Comparison of ENCODE assay signal across 9 cellular contexts in the genomic region with DNA sequence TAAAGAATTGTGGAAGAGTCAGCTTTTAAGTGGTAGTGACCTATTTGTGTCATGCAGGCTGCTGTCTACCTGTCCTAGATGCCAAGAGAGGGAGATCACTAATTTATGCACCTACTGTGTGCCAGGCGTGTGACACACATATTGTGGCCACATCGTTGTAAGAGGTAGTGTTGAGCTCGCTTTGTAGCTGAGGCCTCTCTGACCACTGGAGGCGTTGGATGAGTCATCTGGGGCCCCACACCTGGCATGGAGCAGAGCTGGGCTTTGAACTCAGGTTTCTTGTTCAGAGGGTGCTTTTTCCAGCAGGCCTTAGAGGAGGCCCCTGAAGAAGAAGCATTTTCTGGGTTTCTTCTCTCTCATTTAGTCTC. TPM values are rescaled to one million over a fixed set of nuclear protein-coding genes. Genes with fewer than 3 reads are reported as not detected.
DNase-seq lines count a peak whose midpoint lies in the region; ATAC-seq, FAIRE-seq and TF ChIP-seq lines count a peak whose summit lies in the region.
"Had no signal": no experiment of that assay in that cellular context is flagged by ENCODE, and none has a peak within 500 bp of the region (broad histone marks: within the 10 kb centered on the region; RNA-seq: fewer than 3 reads in every experiment).

No MANE protein-coding gene starts in this region.

- peaks cover 4% of the 10 kb centered on the region; the same call in 1 of the 2 replicates for H4K20me1 ChIP-seq in HepG2 (ENCODE audit: insufficient read depth, low read length)

- no peak for FAIRE-seq in HepG2 (lab: Jason Lieb, UNC)

- peaks cover 0 to 9% of the 10 kb centered on the region in 2 experiments; a peak in 2 of 5 replicates for H3K36me3 ChIP-seq in HepG2 (replicated peaks in 1 of 2; ENCODE audit: control insufficient read depth in 1 of 2, insufficient read depth in 2 of 2, low read length in 2 of 2)
- H3K36me3 ChIP-seq in right lobe of liver = no peaks in the 10 kb centered on the region
- H3K36me3 ChIP-seq in spleen = peaks cover 0 to 38% (median 5%) of the 10 kb centered on the region in 6 donors

- DNase-seq in HepG2 (ENCODE audit: low spot score) = peak; percentile 45
- no peak for DNase-seq in right lobe of liver
- DNase-seq in activated naive CD8-positive, alpha-beta T cell treated with anti-CD3 and anti-CD28 coated beads, Interleukin-2, amount 10 ng/mL, durations not matched to agents 7 days and 5 days = peak; percentile 56
- peak; percentile 55 for DNase-seq in stimulated activated CD4-positive, alpha-beta T cell treated with anti-CD3 and anti-CD28 coated beads, Interleukin-4, amount 100 ng/mL, for 24 hours
- no peak for DNase-seq in spleen
- no peak for DNase-seq in NCI-H2107 treated with DMSO at 0.1 percent for 48 hours (lab: John Stamatoyannopoulos, UW; ENCODE audit: unreplicated experiment)
- DNase-seq: DND-41 had no signal

- H3K4me2 ChIP-seq in HepG2 (ENCODE audit: low read depth, low read length) = no peak overlapping the region

- no peaks in the 10 kb centered on the region for H3K27me3 Mint-ChIP-seq in activated naive CD8-positive, alpha-beta T cell treated with anti-CD3 and anti-CD28 coated beads, Interleukin-2, amount 10 ng/mL, durations not matched to agents 7 days and 5 days

- CTCF ChIA-PET in HepG2 (lab: Yijun Ruan, JAX; ENCODE audit: low intra/inter-chr PET ratio, low total read pairs) = no interaction called here

- intact Hi-C loops in HepG2 (cut with micrococcal nuclease; ENCODE audit: unreplicated experiment) = loop anchor here (10.0 kb wide), 1 partner anchor 244 kb away; no protein-coding TSS in a partner anchor
- intact Hi-C loops in right lobe of liver (cut with DNase I) = no loop called here
- intact Hi-C loops in spleen (cut with DNase I; ENCODE audit: low total_unique reads) = no loop called here

- H3K4me3 ChIP-seq in HepG2 (replicated peaks in 1 of 3; ENCODE audit: insufficient read depth in 1 of 3, low read depth in 2 of 3, low read length in 3 of 3) = no peak overlapping the region
- no peak overlapping the region for H3K4me3 ChIP-seq in right lobe of liver
- no peak overlapping the region for H3K4me3 ChIP-seq in spleen

- peak; percentile 22; the same call in 1 of the 2 replicates for TF ChIP-seq CTCF in HepG2 (CRISPR knock-in tag; IDR thresholded peaks at IDR 0.05)
- TF ChIP-seq CTCF in right lobe of liver (IDR thresholded peaks at IDR 0.05) = no peak
- no peak for TF ChIP-seq CTCF in spleen (IDR thresholded peaks at IDR 0.05 in 8 of 11, conservative IDR thresholded peaks at IDR 0.05 in 3 of 11)

- peaks cover 17% of the 10 kb centered on the region for H3K36me3 Mint-ChIP-seq in activated naive CD8-positive, alpha-beta T cell treated with anti-CD3 and anti-CD28 coated beads, Interleukin-2, amount 10 ng/mL, durations not matched to agents 7 days and 5 days

- no peak for TF ChIP-seq RAD21 in HepG2 (CRISPR knock-in tag; IDR thresholded peaks at IDR 0.05)

- ATAC-seq in HepG2 (peak; percentile 67), right lobe of liver (no peak), HG03378 (IDR thresholded peaks at IDR 0.05; ENCODE audit: unreplicated experiment) (peak; percentile 77), GM19324 (IDR thresholded peaks at IDR 0.05; ENCODE audit: low FRiP score, unreplicated experiment) (no peak)
- peak; percentile 82 for ATAC-seq in activated naive CD8-positive, alpha-beta T cell treated with anti-CD3 and anti-CD28 coated beads, Interleukin-2, amount 10 ng/mL, durations not matched to agents 7 days and 5 days (ENCODE audit: low read depth)

- no peaks in the 10 kb centered on the region for H3K27me3 ChIP-seq in HepG2 (ENCODE audit: control insufficient read depth in 1 of 2, insufficient read depth in 2 of 2, low read length in 2 of 2)
- no peaks in the 10 kb centered on the region for H3K27me3 ChIP-seq in right lobe of liver
- no peaks in the 10 kb centered on the region for H3K27me3 ChIP-seq in spleen (replicated peaks in 1 of 7)

- peak overlapping the region; percentile 38 for H3K4me3 Mint-ChIP-seq in activated naive CD8-positive, alpha-beta T cell treated with anti-CD3 and anti-CD28 coated beads, Interleukin-2, amount 10 ng/mL, durations not matched to agents 7 days and 5 days

- in situ Hi-C loops in HepG2 (cut with HindIII; ENCODE audit: extremely low pct_ligation_motif_present, low pct_unique_long_range_greater_than_20kb) = loop anchor here (10.0 kb wide), 1 partner anchor 224 kb away; no protein-coding TSS in a partner anchor

- H3K9me3 Mint-ChIP-seq in activated naive CD8-positive, alpha-beta T cell treated with anti-CD3 and anti-CD28 coated beads, Interleukin-2, amount 10 ng/mL, durations not matched to agents 7 days and 5 days = no peaks in the 10 kb centered on the region

- H3K9me3 ChIP-seq in HepG2 (ENCODE audit: low read length) (no peaks in the 10 kb centered on the region), right lobe of liver (no peaks in the 10 kb centered on the region), spleen (no peaks in the 10 kb centered on the region)

- no peak overlapping the region for H3K9ac ChIP-seq in HepG2 (ENCODE audit: insufficient read depth, low read depth, low read length)

- peak overlapping the region; percentile 91 for H3K27ac Mint-ChIP-seq in activated naive CD8-positive, alpha-beta T cell treated with anti-CD3 and anti-CD28 coated beads, Interleukin-2, amount 10 ng/mL, durations not matched to agents 7 days and 5 days

- BruUV-seq in HepG2 (replicated peaks; lab: Mats Ljungman, UMichigan) = no TSS peak

- WGBS in HepG2 (ENCODE audit: low lambda C conversion rate) = 30% methylated on average over 3 of the region's 4 CpGs
- WGBS in right lobe of liver (ENCODE audit: insufficient coverage, low coverage, low lambda C conversion rate, missing lambda C conversion rate) = no CpG with 5 or more reads among the region's 4 CpGs
- WGBS in spleen, 5 donors = 57 to 73% (median 65%) methylated on average over 4 of the region's 4 CpGs

- H3K79me2 ChIP-seq in HepG2 (ENCODE audit: insufficient read depth, low read length) = no peaks in the 10 kb centered on the region

- POLR2A ChIA-PET in HepG2 (lab: Yijun Ruan, JAX) = interaction anchor here (1.4 kb wide), 1 partner anchor 19 kb away, joined by 5 read pairs; no protein-coding TSS in a partner anchor
- POLR2A ChIA-PET in activated naive CD8-positive, alpha-beta T cell treated with anti-CD3 and anti-CD28 coated beads, Interleukin-2, amount 10 ng/mL, durations not matched to agents 7 days and 5 days (lab: Charles Lee) = interaction anchor here (0.6 to 3.1 kb wide), 5 partner anchors 19 to 284 kb away, joined by 3 to 13 read pairs (median 4); partner anchors contain the start of gene WSB1

- TF ChIP-seq POLR2A in HepG2 (IDR thresholded peaks at IDR 0.05; ENCODE audit: insufficient read depth in 1 of 2, low read depth in 2 of 2, low read length in 2 of 2) (no peak), right lobe of liver (IDR thresholded peaks at IDR 0.05) (no peak), spleen (IDR thresholded peaks at IDR 0.05) (no peak)

- peaks cover 64% of the 10 kb centered on the region for H3K4me1 Mint-ChIP-seq in activated naive CD8-positive, alpha-beta T cell treated with anti-CD3 and anti-CD28 coated beads, Interleukin-2, amount 10 ng/mL, durations not matched to agents 7 days and 5 days

- no peak for TF ChIP-seq EP300 in HepG2 (IDR thresholded peaks at IDR 0.05; ENCODE audit: low read depth in 2 of 2, low read length in 2 of 2)
- TF ChIP-seq EP300 in HepG2 (CRISPR knock-in tag; IDR thresholded peaks at IDR 0.05; ENCODE audit: borderline replicate concordance) = no peak

- H2AFZ ChIP-seq in HepG2 (ENCODE audit: low read length) = no peak overlapping the region

- H3K4me1 ChIP-seq in HepG2 (ENCODE audit: insufficient read depth, low read length) = peaks cover 68% of the 10 kb centered on the region
- no peaks in the 10 kb centered on the region for H3K4me1 ChIP-seq in right lobe of liver
- peaks cover 8 to 54% (median 21%) of the 10 kb centered on the region in 6 donors for H3K4me1 ChIP-seq in spleen

- H3K27ac ChIP-seq in HepG2 (ENCODE audit: extremely low read length, insufficient read depth, low read length) (no peak overlapping the region), right lobe of liver (no peak overlapping the region), spleen (peak overlapping the region in 4 of 8 donors; percentile 54 to 71 (median 64))

TF ChIP-seq in HepG2, 621 proteins besides CTCF, POLR2A, EP300 and RAD21 (continues in another document):
- TF ChIP-seq ZNF484 (CRISPR knock-in tag; IDR thresholded peaks at IDR 0.05; ENCODE audit: borderline replicate concordance, low read depth) = no peak
- no peak for TF ChIP-seq YY1 (IDR thresholded peaks at IDR 0.05; ENCODE audit: insufficient read depth, insufficient replicate concordance, low read depth, low read length)
- no peak for TF ChIP-seq AKAP8 (CRISPR knock-in tag; IDR thresholded peaks at IDR 0.05)

RNA-seq across cellular contexts. Expression of gene LGALS9, which starts 52.3 kb away (rescaled TPM):
- total RNA-seq in HepG2 (2016; rRNA removed; fragmentation: Illumina TruSeq; extraction: Trizol) (0.40 and 0.56 TPM in 2 replicates), right lobe of liver (10 to 100 TPM in 4 of 6 experiments, 1 to 10 TPM in 2; 9.1 to 37.9 (median 12.4) TPM), spleen (100 to 1,000 TPM; 187 to 309 (median 252) TPM)
- total RNA-seq in HepG2 (2016; cell fraction: cytosol; rRNA removed; fragmentation: Illumina TruSeq; extraction: Trizol; ENCODE audit: low read depth) = not detected in 2 replicates
- 0.26 TPM in 1 of 2 replicates, not detected in the other for total RNA-seq in HepG2 (2016; cell fraction: insoluble cytoplasmic fraction; rRNA removed; fragmentation: Illumina TruSeq; extraction: Trizol)
- 0.48 TPM in 1 of 2 replicates, not detected in the other for total RNA-seq in HepG2 (2016; cell fraction: membrane; rRNA removed; fragmentation: Illumina TruSeq; extraction: Trizol)
- 0.41 and 0.59 TPM in 2 replicates for total RNA-seq in HepG2 (2016; cell fraction: nucleus; rRNA removed; fragmentation: Illumina TruSeq; extraction: Trizol)
- polyA plus RNA-seq in HepG2 (2011; rRNA removed) (1.4 and 1.6 TPM in 2 replicates), spleen (100 to 1,000 TPM; 162 to 202 (median 198) TPM)
- 0.46 and 0.60 TPM in 2 replicates for polyA plus RNA-seq in HepG2 (2011; cell fraction: cytosol; rRNA removed)
- 3.3 and 4.3 TPM in 2 replicates for polyA plus RNA-seq in HepG2 (2011; cell fraction: nucleus; rRNA removed)
- 2.2 and 2.8 TPM in 2 replicates for polyA plus RNA-seq in HepG2 (2012)
- polyA plus RNA-seq in HepG2 (2016; cell fraction: cytosol; fragmentation: Illumina TruSeq; extraction: Trizol; ENCODE audit: low read depth) = 0.15 and 0.23 TPM in 2 replicates
- polyA plus RNA-seq in HepG2 (2016; cell fraction: insoluble cytoplasmic fraction; fragmentation: Illumina TruSeq; extraction: Trizol; ENCODE audit: low read depth) = 0.28 and 0.61 TPM in 2 replicates
- 0.21 and 0.37 TPM in 2 replicates for polyA plus RNA-seq in HepG2 (2016; cell fraction: membrane; fragmentation: Illumina TruSeq; extraction: Trizol; ENCODE audit: low read depth)
- 1.3 and 2.3 TPM in 2 replicates for polyA plus RNA-seq in HepG2 (2016; cell fraction: nucleus; fragmentation: Illumina TruSeq; extraction: Trizol; ENCODE audit: insufficient read depth, low read depth)
- 1.6 and 2.5 TPM in 2 replicates for polyA minus RNA-seq in HepG2 (2011; rRNA and poly(A)+ RNA removed; ENCODE audit: low replicate concordance)
- 0.62 TPM in 1 of 2 replicates, not detected in the other for polyA minus RNA-seq in HepG2 (2011; cell fraction: cytosol; rRNA and poly(A)+ RNA removed)
- 3.3 and 3.4 TPM in 2 replicates for polyA minus RNA-seq in HepG2 (2011; cell fraction: nucleus; rRNA and poly(A)+ RNA removed)
- total RNA-seq in activated naive CD8-positive, alpha-beta T cell treated with anti-CD3 and anti-CD28 coated beads, Interleukin-2, amount 10 ng/mL, durations not matched to agents 7 days and 5 days = 100 to 1,000 TPM; 159 to 175 TPM

Comparison
In these comparisons a context has a peak if more than half of its experiments do, and no peak if none do; other contexts are left out.
1. ATAC-seq: peak in HepG2 (single experiment), HG03378 (single experiment) and activated naive CD8-positive, alpha-beta T cell treated with anti-CD3 and anti-CD28 coated beads, Interleukin-2, amount 10 ng/mL, durations not matched to agents 7 days and 5 days (single experiment); none in right lobe of liver (0 of 4) and GM19324 (single experiment).
2. DNase-seq: peak in HepG2 (single experiment), activated naive CD8-positive, alpha-beta T cell treated with anti-CD3 and anti-CD28 coated beads, Interleukin-2, amount 10 ng/mL, durations not matched to agents 7 days and 5 days (single experiment) and stimulated activated CD4-positive, alpha-beta T cell treated with anti-CD3 and anti-CD28 coated beads, Interleukin-4, amount 100 ng/mL, for 24 hours (single experiment); none in right lobe of liver (0 of 3), spleen (single experiment) and NCI-H2107 treated with DMSO at 0.1 percent for 48 hours (single experiment).
3. RNA of gene LGALS9, which starts 52.3 kb away (total RNA-seq): 187 to 309 TPM in spleen and 159 to 175 TPM in activated naive CD8-positive, alpha-beta T cell treated with anti-CD3 and anti-CD28 coated beads, Interleukin-2, amount 10 ng/mL, durations not matched to agents 7 days and 5 days; 9.1 to 37.9 TPM in right lobe of liver and 0.26 to 0.59 TPM in HepG2; every median in the first group is over 4 times any median in the second.